Comparison of ENCODE assay signal across 8 cellular contexts in the genomic region with DNA sequence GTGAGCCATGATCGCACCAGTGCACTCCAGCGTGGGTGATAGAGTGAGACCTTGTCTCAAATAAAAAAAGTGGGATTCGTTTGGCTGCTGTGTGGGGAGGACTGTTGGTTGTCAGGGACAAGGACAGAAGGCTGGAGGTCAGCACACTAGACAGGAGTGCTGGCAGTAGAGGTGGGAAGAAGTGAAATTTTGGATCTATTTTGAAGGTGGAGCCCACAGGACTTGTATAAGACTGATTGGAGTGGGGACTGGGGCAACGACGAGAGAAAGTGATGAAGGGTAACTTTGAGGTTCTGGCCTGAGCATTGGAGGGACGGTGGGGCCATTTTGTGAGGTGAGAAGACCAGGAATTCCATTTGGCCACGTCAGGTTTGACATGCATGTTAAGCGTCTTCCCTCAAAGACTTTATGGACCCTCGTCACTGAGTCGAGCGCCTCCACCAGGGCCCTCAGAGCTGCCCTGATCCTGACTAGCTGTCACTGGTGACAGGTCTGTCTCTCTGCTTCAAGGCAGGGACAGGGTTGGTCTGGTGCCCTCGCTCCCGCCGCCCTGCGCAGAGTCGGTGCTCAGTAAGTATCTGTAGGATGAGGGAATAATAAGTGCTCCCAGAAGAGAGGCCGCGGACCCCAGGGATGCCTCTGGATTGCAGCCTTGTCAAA. TPM values are rescaled to one million over a fixed set of nuclear protein-coding genes. Genes with fewer than 3 reads are reported as not detected.
DNase-seq lines count a peak whose midpoint lies in the region; ATAC-seq and TF ChIP-seq lines count a peak whose summit lies in the region.

No MANE protein-coding gene starts in this region.

- peaks cover 1% of the 10 kb centered on the region for H3K79me1 ChIP-seq in neuronal stem cell (ENCODE audit: low read depth, low read length)

- no peak overlapping the region for H3K18ac ChIP-seq in neuronal stem cell (ENCODE audit: low read length)

- no peak overlapping the region for H2BK12ac ChIP-seq in neuronal stem cell (ENCODE audit: low read length)

- H2BK120ac ChIP-seq in neuronal stem cell (ENCODE audit: low read depth, low read length): no peak overlapping the region

- peaks cover 40% of the 10 kb centered on the region for H3K4me1 Mint-ChIP-seq in activated T-cell treated with anti-CD3 and anti-CD28 coated beads, Interleukin-2, amount 50 U/mL, for 4 hours (ENCODE audit: low read depth)

- no peaks in the 10 kb centered on the region for H3K27me3 Mint-ChIP-seq in activated T-cell treated with anti-CD3 and anti-CD28 coated beads, Interleukin-2, amount 50 U/mL, for 4 hours (ENCODE audit: low read depth)

- peak; percentile 23 to 30 for ATAC-seq in activated T-cell treated with anti-CD3 and anti-CD28 coated beads, Interleukin-2, amount 50 U/mL, for 4 hours
- no peak; the same call in 2 of the 3 replicates for ATAC-seq in RWPE2 (ENCODE audit: low read depth)
- ATAC-seq in GM21737 (IDR thresholded peaks at IDR 0.05; ENCODE audit: unreplicated experiment): no peak

- H3K23ac ChIP-seq in neuronal stem cell (ENCODE audit: low read depth, low read length, poor library complexity): peak overlapping the region; percentile 25

- H3K36me3 Mint-ChIP-seq in activated T-cell treated with anti-CD3 and anti-CD28 coated beads, Interleukin-2, amount 50 U/mL, for 4 hours (ENCODE audit: insufficient read depth): peaks cover 20% of the 10 kb centered on the region

- H3K36me3 ChIP-seq in RWPE2 (ENCODE audit: low read depth): peaks cover 17% of the 10 kb centered on the region
- H3K36me3 ChIP-seq in neuronal stem cell (replicated peaks in 1 of 2; ENCODE audit: control insufficient read depth in 2 of 2, insufficient read depth in 2 of 2, low read length in 2 of 2): peaks cover 2 to 21% of the 10 kb centered on the region in 2 donors

- DNase-seq in activated T-cell treated with anti-CD3 and anti-CD28 coated beads, Interleukin-2, amount 50 U/mL, for 4 hours: no peak
- DNase-seq in activated T-cell treated with anti-CD3 and anti-CD28 coated beads for 4 hours: no peak
- DNase-seq in RWPE2 (ENCODE audit: low spot score): no peak
- peak; percentile 36 for DNase-seq in epithelial cell of esophagus (ENCODE audit: low read depth)
- no peak for DNase-seq in neuronal stem cell (ENCODE audit: low spot score)
- no peak for DNase-seq in NCI-H2171 (lab: John Stamatoyannopoulos, UW)
- DNase-seq in COLO829 (ENCODE audit: low spot score): no peak

- TF ChIP-seq CTCF in RWPE2 (IDR thresholded peaks at IDR 0.05; ENCODE audit: poor library complexity, severe bottlenecking) (no peak), epithelial cell of esophagus (IDR thresholded peaks at IDR 0.05; ENCODE audit: insufficient read depth, low read depth, low read length, missing control alignments) (no peak)

- H3K9ac ChIP-seq in neuronal stem cell (ENCODE audit: low read depth, low read length, poor library complexity): peak overlapping the region; percentile 88

- H3K4ac ChIP-seq in neuronal stem cell (ENCODE audit: low read length): no peak overlapping the region

- no CpG with 5 or more reads among the region's 18 CpGs for WGBS in neuronal stem cell (ENCODE audit: extremely low coverage in 2 of 2, insufficient read length in 2 of 2, insufficient replicate concordance in 1 of 2), 2 donors

- no peaks in the 10 kb centered on the region for H3K27me3 ChIP-seq in RWPE2 (ENCODE audit: insufficient read depth, poor library complexity, severe bottlenecking)
- H3K27me3 ChIP-seq in neuronal stem cell (ENCODE audit: control insufficient read depth in 3 of 3, insufficient read depth in 3 of 3, low read depth in 1 of 3, low read length in 3 of 3): peaks cover 0 to 14% (median 0%) of the 10 kb centered on the region in 3 experiments

- H3K9me3 Mint-ChIP-seq in activated T-cell treated with anti-CD3 and anti-CD28 coated beads, Interleukin-2, amount 50 U/mL, for 4 hours: no peaks in the 10 kb centered on the region

- peak overlapping the region; percentile 80 for H2AFZ ChIP-seq in neuronal stem cell (ENCODE audit: low read length)

- H3K4me2 ChIP-seq in neuronal stem cell (ENCODE audit: insufficient read depth, low read length, poor library complexity, severe bottlenecking): peak overlapping the region; percentile 91

- H3K27ac ChIP-seq in RWPE2 (ENCODE audit: poor library complexity, severe bottlenecking) (peak overlapping the region; percentile 44), neuronal stem cell (replicated peaks; ENCODE audit: low read length) (no peak overlapping the region)

- no peak overlapping the region for H2AK5ac ChIP-seq in neuronal stem cell (ENCODE audit: low read depth, low read length)

- H2BK5ac ChIP-seq in neuronal stem cell (ENCODE audit: low read length): no peak overlapping the region

- no peak overlapping the region for H4K8ac ChIP-seq in neuronal stem cell (ENCODE audit: low read depth, low read length)

- no peak overlapping the region for H4K91ac ChIP-seq in neuronal stem cell (ENCODE audit: low read depth, low read length, poor library complexity)

- H3K4me3 ChIP-seq in RWPE2 (ENCODE audit: severe bottlenecking) (peak overlapping the region; percentile 68), epithelial cell of esophagus (ENCODE audit: low read length) (peak overlapping the region; percentile 87), neuronal stem cell (ENCODE audit: low read length in 2 of 2) (peak overlapping the region; percentile 58 to 90)

- H3K4me3 Mint-ChIP-seq in activated T-cell treated with anti-CD3 and anti-CD28 coated beads, Interleukin-2, amount 50 U/mL, for 4 hours: peak overlapping the region; percentile 94

- H3K9me3 ChIP-seq in RWPE2 (ENCODE audit: severe bottlenecking) (no peaks in the 10 kb centered on the region), neuronal stem cell (replicated peaks in 1 of 2; ENCODE audit: control insufficient read depth in 2 of 2, insufficient read depth in 1 of 2, low read depth in 1 of 2, low read length in 2 of 2) (no peaks in the 10 kb centered on the region)

- H3K14ac ChIP-seq in neuronal stem cell (ENCODE audit: low read length): no peak overlapping the region

- H3K4me1 ChIP-seq in RWPE2 (ENCODE audit: insufficient read depth, poor library complexity, severe bottlenecking) (no peaks in the 10 kb centered on the region), neuronal stem cell (ENCODE audit: control insufficient read depth in 2 of 2, insufficient read depth in 1 of 2, low read depth in 1 of 2, low read length in 2 of 2) (peaks cover 0 to 9% of the 10 kb centered on the region in 2 donors)

- H2BK15ac ChIP-seq in neuronal stem cell (ENCODE audit: low read length): no peak overlapping the region

RNA-seq across cellular contexts. Expression of a gene that starts 0.7 kb away (rescaled TPM):
- total RNA-seq in activated T-cell treated with anti-CD3 and anti-CD28 coated beads, Interleukin-2, amount 50 U/mL, for 4 hours: 10 to 100 TPM; 24.1 to 29.3 (median 27.7) TPM
- polyA plus RNA-seq in neuronal stem cell (2013, experiment 1 of 2): 2.5 TPM
- polyA plus RNA-seq in neuronal stem cell (2013, experiment 2 of 2): 2.5 TPM

RNA-seq across cellular contexts. Expression of a gene that starts 17.2 kb away (rescaled TPM):
- total RNA-seq in activated T-cell treated with anti-CD3 and anti-CD28 coated beads, Interleukin-2, amount 50 U/mL, for 4 hours: under 1 TPM; 0.22 to 0.43 (median 0.37) TPM
- 0.01 TPM for polyA plus RNA-seq in neuronal stem cell (2013, experiment 1 of 2)
- not detected for polyA plus RNA-seq in neuronal stem cell (2013, experiment 2 of 2)

RNA-seq across cellular contexts. Expression of a gene that starts 24.8 kb away (rescaled TPM):
- total RNA-seq in activated T-cell treated with anti-CD3 and anti-CD28 coated beads, Interleukin-2, amount 50 U/mL, for 4 hours: 1 to 10 TPM in 2 of 3 donors, under 1 TPM in 1; 0.79 to 1.4 (median 1.2) TPM
- 0.11 TPM for polyA plus RNA-seq in neuronal stem cell (2013, experiment 1 of 2)
- 0.25 TPM for polyA plus RNA-seq in neuronal stem cell (2013, experiment 2 of 2)

RNA-seq across cellular contexts. Expression of a gene that starts 34.6 kb away (rescaled TPM):
- under 1 TPM in 1 of 3 donors, not detected in 2; 0.16 TPM for total RNA-seq in activated T-cell treated with anti-CD3 and anti-CD28 coated beads, Interleukin-2, amount 50 U/mL, for 4 hours
- polyA plus RNA-seq in neuronal stem cell (2013, experiment 1 of 2): not detected
- not detected for polyA plus RNA-seq in neuronal stem cell (2013, experiment 2 of 2)

RNA-seq across cellular contexts. Expression of a gene that starts 42.6 kb away (rescaled TPM):
- not detected for total RNA-seq in activated T-cell treated with anti-CD3 and anti-CD28 coated beads, Interleukin-2, amount 50 U/mL, for 4 hours
- not detected for polyA plus RNA-seq in neuronal stem cell (2013, experiment 1 of 2)
- not detected for polyA plus RNA-seq in neuronal stem cell (2013, experiment 2 of 2)

Comparison
In these comparisons a context has a peak if more than half of its experiments do, and no peak if none do; other contexts are left out.
1. ATAC-seq: peak in activated T-cell treated with anti-CD3 and anti-CD28 coated beads, Interleukin-2, amount 50 U/mL, for 4 hours (2 of 2); none in RWPE2 (single experiment) and GM21737 (single experiment).
2. Peak in every context shown above with its lines, with median percentiles within 50 percentile points of each other: H3K4me3 ChIP-seq.